ENCODE assay signal across 9 cellular contexts in the genomic region with DNA sequence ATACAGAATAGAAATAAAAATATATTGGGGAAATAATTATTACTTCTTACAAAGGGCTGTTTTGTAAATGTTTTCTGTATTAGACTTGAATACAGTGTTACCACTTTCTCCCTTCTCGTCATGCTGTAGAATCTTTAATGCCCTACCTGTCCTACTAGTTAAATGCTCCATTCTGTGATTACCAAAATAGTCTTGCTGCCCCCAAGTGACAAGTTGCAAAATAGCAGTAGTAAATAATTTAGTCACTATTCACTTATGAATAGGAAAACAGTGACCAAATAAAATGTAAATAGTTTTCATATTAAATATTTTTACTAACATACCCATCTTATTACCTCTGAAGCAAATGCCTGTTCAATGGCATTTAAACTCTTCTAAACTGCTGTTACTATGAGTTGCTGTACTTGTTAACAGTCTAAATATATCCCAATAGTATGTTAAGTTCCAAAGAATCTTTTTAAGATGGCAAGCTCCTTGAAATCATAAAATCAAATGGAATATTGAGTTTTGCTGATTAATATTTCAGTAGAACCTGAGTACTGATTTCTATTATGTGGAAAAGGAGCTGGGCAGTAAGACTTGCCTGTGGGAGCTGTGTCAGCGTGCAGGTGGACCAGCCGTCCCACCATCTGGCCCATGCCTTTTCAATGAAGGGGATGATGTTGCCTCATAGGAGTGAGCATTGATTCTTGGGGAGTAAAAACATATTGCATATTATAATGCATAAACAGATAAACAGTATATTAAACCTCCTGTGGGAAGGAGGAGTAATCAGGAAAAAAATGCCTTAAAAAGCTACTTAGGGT. TPM values are rescaled to one million over a fixed set of nuclear protein-coding genes. Genes with fewer than 3 reads are reported as not detected.
DNase-seq lines count a peak whose midpoint lies in the region; ATAC-seq and TF ChIP-seq lines count a peak whose summit lies in the region.
"Had no signal": no experiment of that assay in that cellular context is flagged by ENCODE, and none has a peak within 500 bp of the region (broad histone marks: within the 10 kb centered on the region; RNA-seq: fewer than 3 reads in every experiment).

No MANE protein-coding gene starts in this region.

- peak; percentile 78 for TF ChIP-seq RAD21 in Ishikawa (IDR thresholded peaks at IDR 0.05; ENCODE audit: low read depth)

- ATAC-seq in left lobe of liver, result peak; percentile 82
- ATAC-seq in HG03521 (IDR thresholded peaks at IDR 0.05; ENCODE audit: unreplicated experiment), result no peak
- ATAC-seq in HG02759 (IDR thresholded peaks at IDR 0.05; ENCODE audit: unreplicated experiment), result no peak

- no peak overlapping the region for H3K27ac ChIP-seq in adrenal gland

- DNase-seq in NCI-H1694 treated with DMSO at 0.1 percent for 48 hours (lab: John Stamatoyannopoulos, UW) (peak; percentile 11), NCI-H1694 (lab: John Stamatoyannopoulos, UW) (no peak), adrenal gland (no peak), left lobe of liver (ENCODE audit: low spot score) (no peak), GM19238 (ENCODE audit: insufficient read length, low spot score) (no peak)

- no peak overlapping the region for H3K4me3 ChIP-seq in adrenal gland

- WGBS in adrenal gland, 4 donors, result 77 to 86% (median 82%) methylated on average over 3 of the region's 3 CpGs

- H3K4me1 ChIP-seq in adrenal gland (replicated peaks in 1 of 2), result no peaks in the 10 kb centered on the region

- H3K36me3 ChIP-seq in adrenal gland (replicated peaks in 1 of 2), result no peaks in the 10 kb centered on the region

- peak; percentile 11 to 43 (median 28) for TF ChIP-seq CTCF in adrenal gland (IDR thresholded peaks at IDR 0.05)

- no peak for TF ChIP-seq EP300 in Ishikawa (IDR thresholded peaks at IDR 0.05; ENCODE audit: borderline replicate concordance)

- H3K9me3 ChIP-seq in adrenal gland (replicated peaks in 1 of 3), result no peaks in the 10 kb centered on the region

- intact Hi-C loops in adrenal gland (cut with DNase I), result no loop called here

- no peak for TF ChIP-seq POLR2A in adrenal gland (IDR thresholded peaks at IDR 0.05)

- H3K27me3 ChIP-seq in adrenal gland, result no peaks in the 10 kb centered on the region

TF ChIP-seq in Ishikawa, 13 proteins besides CTCF, POLR2A, EP300 and RAD21:
- TF ChIP-seq FOXM1 (IDR thresholded peaks at IDR 0.05; ENCODE audit: borderline replicate concordance, low read depth), result no peak
- TF ChIP-seq CEBPB (IDR thresholded peaks at IDR 0.05), result no peak
- TF ChIP-seq, protein P1, sequence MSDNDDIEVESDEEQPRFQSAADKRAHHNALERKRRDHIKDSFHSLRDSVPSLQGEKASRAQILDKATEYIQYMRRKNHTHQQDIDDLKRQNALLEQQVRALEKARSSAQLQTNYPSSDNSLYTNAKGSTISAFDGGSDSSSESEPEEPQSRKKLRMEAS (IDR thresholded peaks at IDR 0.05), result no peak
- TF ChIP-seq TCF12 (IDR thresholded peaks at IDR 0.05; ENCODE audit: low read depth), result no peak
- TF ChIP-seq CREB1 (IDR thresholded peaks at IDR 0.05; ENCODE audit: low read depth), result no peak
- no peak for TF ChIP-seq TEAD4 (IDR thresholded peaks at IDR 0.05)
- TF ChIP-seq TAF1 (IDR thresholded peaks at IDR 0.05; ENCODE audit: low read depth), result no peak
- TF ChIP-seq, protein P2, sequence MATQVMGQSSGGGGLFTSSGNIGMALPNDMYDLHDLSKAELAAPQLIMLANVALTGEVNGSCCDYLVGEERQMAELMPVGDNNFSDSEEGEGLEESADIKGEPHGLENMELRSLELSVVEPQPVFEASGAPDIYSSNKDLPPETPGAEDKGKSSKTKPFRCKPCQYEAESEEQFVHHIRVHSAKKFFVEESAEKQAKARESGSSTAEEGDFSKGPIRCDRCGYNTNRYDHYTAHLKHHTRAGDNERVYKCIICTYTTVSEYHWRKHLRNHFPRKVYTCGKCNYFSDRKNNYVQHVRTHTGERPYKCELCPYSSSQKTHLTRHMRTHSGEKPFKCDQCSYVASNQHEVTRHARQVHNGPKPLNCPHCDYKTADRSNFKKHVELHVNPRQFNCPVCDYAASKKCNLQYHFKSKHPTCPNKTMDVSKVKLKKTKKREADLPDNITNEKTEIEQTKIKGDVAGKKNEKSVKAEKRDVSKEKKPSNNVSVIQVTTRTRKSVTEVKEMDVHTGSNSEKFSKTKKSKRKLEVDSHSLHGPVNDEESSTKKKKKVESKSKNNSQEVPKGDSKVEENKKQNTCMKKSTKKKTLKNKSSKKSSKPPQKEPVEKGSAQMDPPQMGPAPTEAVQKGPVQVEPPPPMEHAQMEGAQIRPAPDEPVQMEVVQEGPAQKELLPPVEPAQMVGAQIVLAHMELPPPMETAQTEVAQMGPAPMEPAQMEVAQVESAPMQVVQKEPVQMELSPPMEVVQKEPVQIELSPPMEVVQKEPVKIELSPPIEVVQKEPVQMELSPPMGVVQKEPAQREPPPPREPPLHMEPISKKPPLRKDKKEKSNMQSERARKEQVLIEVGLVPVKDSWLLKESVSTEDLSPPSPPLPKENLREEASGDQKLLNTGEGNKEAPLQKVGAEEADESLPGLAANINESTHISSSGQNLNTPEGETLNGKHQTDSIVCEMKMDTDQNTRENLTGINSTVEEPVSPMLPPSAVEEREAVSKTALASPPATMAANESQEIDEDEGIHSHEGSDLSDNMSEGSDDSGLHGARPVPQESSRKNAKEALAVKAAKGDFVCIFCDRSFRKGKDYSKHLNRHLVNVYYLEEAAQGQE (IDR thresholded peaks at IDR 0.05; ENCODE audit: low read depth), result no peak
- no peak for TF ChIP-seq YY1 (IDR thresholded peaks at IDR 0.05; ENCODE audit: low read depth)
- TF ChIP-seq, protein P3, sequence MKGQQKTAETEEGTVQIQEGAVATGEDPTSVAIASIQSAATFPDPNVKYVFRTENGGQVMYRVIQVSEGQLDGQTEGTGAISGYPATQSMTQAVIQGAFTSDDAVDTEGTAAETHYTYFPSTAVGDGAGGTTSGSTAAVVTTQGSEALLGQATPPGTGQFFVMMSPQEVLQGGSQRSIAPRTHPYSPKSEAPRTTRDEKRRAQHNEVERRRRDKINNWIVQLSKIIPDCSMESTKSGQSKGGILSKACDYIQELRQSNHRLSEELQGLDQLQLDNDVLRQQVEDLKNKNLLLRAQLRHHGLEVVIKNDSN (IDR thresholded peaks at IDR 0.05), result no peak
- no peak for TF ChIP-seq ZBTB7A (IDR thresholded peaks at IDR 0.05; ENCODE audit: low read depth)

RNA-seq across cellular contexts. Expression of a gene that starts 18.1 kb away (rescaled TPM):
- under 1 TPM in 3 of 8 donors, not detected in 5; 0.14 to 0.66 (median 0.23) TPM for total RNA-seq in adrenal gland
- under 1 TPM; 0.08 to 0.22 (median 0.13) TPM for polyA plus RNA-seq in adrenal gland
- 25.2 TPM for total RNA-seq in left lobe of liver
- total RNA-seq: activated CD8-positive, alpha-beta memory T cell treated with anti-CD3 and anti-CD28 coated beads for 36 hours had no signal

Comparison
In these comparisons a context has a peak if more than half of its experiments do, and no peak if none do; other contexts are left out.
1. RNA of a gene that starts 18.1 kb away (total RNA-seq): 25.2 TPM in left lobe of liver (single experiment); 0.14 to 0.66 TPM in adrenal gland; every median in the first group is over 10 times any median in the second.